1 cellular context compared by ENCODE assay signal in the genomic region with DNA sequence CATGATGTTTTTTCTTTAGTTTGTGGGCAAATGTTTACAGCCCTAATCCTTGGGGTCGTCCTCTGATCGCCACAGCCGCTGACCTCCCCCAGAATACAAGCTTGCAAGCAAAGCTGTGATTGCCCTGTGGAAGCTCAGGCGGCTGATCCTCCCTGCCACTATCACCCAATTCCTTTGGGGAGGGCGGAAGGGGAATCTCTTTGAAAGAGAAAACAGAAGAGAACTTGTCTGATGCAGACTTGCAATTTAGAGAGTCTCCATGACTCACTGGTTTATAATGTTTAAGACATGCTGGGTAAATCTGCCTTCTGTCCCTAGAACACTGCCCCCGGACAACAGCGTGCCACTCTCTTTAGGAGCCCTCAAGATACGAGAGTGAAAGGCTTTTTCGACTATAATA.
TF ChIP-seq lines count a peak whose summit lies in the region.

No MANE protein-coding gene starts in this region.

TF ChIP-seq in GM23338, 12 proteins besides CTCF, POLR2A, EP300 and RAD21 (continued from another document):
- TF ChIP-seq EZH2 (IDR thresholded peaks at IDR 0.05; ENCODE audit: low read depth, unreplicated experiment) (no peak), NANOG (IDR thresholded peaks at IDR 0.05; ENCODE audit: borderline replicate concordance) (no peak), ZNF114 (CRISPR knock-in tag; IDR thresholded peaks at IDR 0.05) (no peak), POLR2AphosphoS5 (IDR thresholded peaks at IDR 0.05; ENCODE audit: low read depth) (no peak), EZH2phosphoT487 (IDR thresholded peaks at IDR 0.05; ENCODE audit: unreplicated experiment) (no peak), STAT1 (IDR thresholded peaks at IDR 0.05; ENCODE audit: unreplicated experiment) (no peak)
- TF ChIP-seq, protein P1, sequence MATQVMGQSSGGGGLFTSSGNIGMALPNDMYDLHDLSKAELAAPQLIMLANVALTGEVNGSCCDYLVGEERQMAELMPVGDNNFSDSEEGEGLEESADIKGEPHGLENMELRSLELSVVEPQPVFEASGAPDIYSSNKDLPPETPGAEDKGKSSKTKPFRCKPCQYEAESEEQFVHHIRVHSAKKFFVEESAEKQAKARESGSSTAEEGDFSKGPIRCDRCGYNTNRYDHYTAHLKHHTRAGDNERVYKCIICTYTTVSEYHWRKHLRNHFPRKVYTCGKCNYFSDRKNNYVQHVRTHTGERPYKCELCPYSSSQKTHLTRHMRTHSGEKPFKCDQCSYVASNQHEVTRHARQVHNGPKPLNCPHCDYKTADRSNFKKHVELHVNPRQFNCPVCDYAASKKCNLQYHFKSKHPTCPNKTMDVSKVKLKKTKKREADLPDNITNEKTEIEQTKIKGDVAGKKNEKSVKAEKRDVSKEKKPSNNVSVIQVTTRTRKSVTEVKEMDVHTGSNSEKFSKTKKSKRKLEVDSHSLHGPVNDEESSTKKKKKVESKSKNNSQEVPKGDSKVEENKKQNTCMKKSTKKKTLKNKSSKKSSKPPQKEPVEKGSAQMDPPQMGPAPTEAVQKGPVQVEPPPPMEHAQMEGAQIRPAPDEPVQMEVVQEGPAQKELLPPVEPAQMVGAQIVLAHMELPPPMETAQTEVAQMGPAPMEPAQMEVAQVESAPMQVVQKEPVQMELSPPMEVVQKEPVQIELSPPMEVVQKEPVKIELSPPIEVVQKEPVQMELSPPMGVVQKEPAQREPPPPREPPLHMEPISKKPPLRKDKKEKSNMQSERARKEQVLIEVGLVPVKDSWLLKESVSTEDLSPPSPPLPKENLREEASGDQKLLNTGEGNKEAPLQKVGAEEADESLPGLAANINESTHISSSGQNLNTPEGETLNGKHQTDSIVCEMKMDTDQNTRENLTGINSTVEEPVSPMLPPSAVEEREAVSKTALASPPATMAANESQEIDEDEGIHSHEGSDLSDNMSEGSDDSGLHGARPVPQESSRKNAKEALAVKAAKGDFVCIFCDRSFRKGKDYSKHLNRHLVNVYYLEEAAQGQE (IDR thresholded peaks at IDR 0.05; ENCODE audit: unreplicated experiment), result no peak
- TF ChIP-seq, protein P2, sequence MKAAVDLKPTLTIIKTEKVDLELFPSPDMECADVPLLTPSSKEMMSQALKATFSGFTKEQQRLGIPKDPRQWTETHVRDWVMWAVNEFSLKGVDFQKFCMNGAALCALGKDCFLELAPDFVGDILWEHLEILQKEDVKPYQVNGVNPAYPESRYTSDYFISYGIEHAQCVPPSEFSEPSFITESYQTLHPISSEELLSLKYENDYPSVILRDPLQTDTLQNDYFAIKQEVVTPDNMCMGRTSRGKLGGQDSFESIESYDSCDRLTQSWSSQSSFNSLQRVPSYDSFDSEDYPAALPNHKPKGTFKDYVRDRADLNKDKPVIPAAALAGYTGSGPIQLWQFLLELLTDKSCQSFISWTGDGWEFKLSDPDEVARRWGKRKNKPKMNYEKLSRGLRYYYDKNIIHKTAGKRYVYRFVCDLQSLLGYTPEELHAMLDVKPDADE (IDR thresholded peaks at IDR 0.05), result no peak
TF ChIP-seq in GM23338: peak in this region for 0.
